8 cellular contexts compared by ENCODE assay signal in genomic region chr9:37025381-37026084, GRCh38. TPM values are rescaled to one million over a fixed set of nuclear protein-coding genes. Genes with fewer than 3 reads are reported as not detected.
DNase-seq lines count a peak whose midpoint lies in the region; ATAC-seq and TF ChIP-seq lines count a peak whose summit lies in the region.

No MANE protein-coding gene starts in this region.

- H2BK15ac ChIP-seq in H9 (ENCODE audit: low read depth, low read length) = no peak overlapping the region

- no peaks in the 10 kb centered on the region for H3K36me3 ChIP-seq in CD8-positive, alpha-beta memory T cell (ENCODE audit: insufficient read depth, low read length)

- peaks cover 0 to 4% (median 0%) of the 10 kb centered on the region in 5 donors for H3K9me3 Mint-ChIP-seq in CD8-positive, alpha-beta memory T cell
- H3K9me3 Mint-ChIP-seq in H9 (peaks cover 3 to 5% of the 10 kb centered on the region in 2 experiments; a peak in 4 of 5 replicates), nephron (peaks cover 3% of the 10 kb centered on the region)

- H2BK5ac ChIP-seq in H9 (ENCODE audit: insufficient read length, low read length) = no peak overlapping the region

- no peak for DNase-seq in CD8-positive, alpha-beta memory T cell
- DNase-seq in H9 (peak; percentile 45), astrocyte of the hippocampus (ENCODE audit: low read depth, low spot score) (peak; percentile 23), GOT3 (lab: John Stamatoyannopoulos, UW) (no peak), HPDE6-E6E7 (ENCODE audit: extremely low spot score) (no peak)
- no peak for DNase-seq in activated CD8-positive, alpha-beta memory T cell treated with anti-CD3 and anti-CD28 coated beads, Interleukin-2, amount 50 U/mL, for 4 hours

- peaks cover 76% of the 10 kb centered on the region for H3K27me3 ChIP-seq in CD8-positive, alpha-beta memory T cell (ENCODE audit: insufficient read depth, low read length, poor library complexity, severe bottlenecking)
- peaks cover 78% of the 10 kb centered on the region for H3K27me3 ChIP-seq in H9 (ENCODE audit: insufficient read depth, low read length)

- H3K36me3 Mint-ChIP-seq in CD8-positive, alpha-beta memory T cell = peaks cover 0 to 5% (median 0%) of the 10 kb centered on the region in 3 donors
- H3K36me3 Mint-ChIP-seq in H9 (ENCODE audit: insufficient read depth in 1 of 3, low read depth in 3 of 3) (peaks cover 0 to 1% (median 0%) of the 10 kb centered on the region in 3 experiments; a peak in 2 of 7 replicates), nephron (ENCODE audit: low read depth) (no peaks in the 10 kb centered on the region)

- H2BK12ac ChIP-seq in H9 (ENCODE audit: insufficient read length, low read depth, low read length) = no peak overlapping the region

- peak overlapping the region; percentile 25 for H3K4me2 ChIP-seq in H9 (ENCODE audit: insufficient read depth, insufficient read length, low read length)

- H3K23me2 ChIP-seq in H9 (ENCODE audit: insufficient read length, low read depth, low read length, poor library complexity, severe bottlenecking) = peaks cover 29% of the 10 kb centered on the region

- no peak overlapping the region for H4K8ac ChIP-seq in H9 (replicated peaks; ENCODE audit: insufficient read length, low read depth, low read length)

- no peak for TF ChIP-seq CTCF in H9 (conservative IDR thresholded peaks at IDR 0.05)
- TF ChIP-seq CTCF in nephron (IDR thresholded peaks at IDR 0.05; ENCODE audit: unreplicated experiment in 3 of 3) = no peak

- H3K9ac ChIP-seq in H9 (ENCODE audit: extremely low read depth, insufficient read length, low read length) = no peak overlapping the region

- no peak for ATAC-seq in HG03175 (IDR thresholded peaks at IDR 0.05; ENCODE audit: unreplicated experiment)

- H3K27ac ChIP-seq in CD8-positive, alpha-beta memory T cell (ENCODE audit: low read depth, low read length) = no peak overlapping the region
- no peak overlapping the region for H3K27ac ChIP-seq in H9 (ENCODE audit: insufficient read length, low read depth, low read length)

- peaks cover 64 to 92% of the 10 kb centered on the region in 2 donors for H3K27me3 Mint-ChIP-seq in CD8-positive, alpha-beta memory T cell
- H3K27me3 Mint-ChIP-seq in H9 (ENCODE audit: low read depth) (peaks cover 98% of the 10 kb centered on the region), nephron (ENCODE audit: low read depth) (peaks cover 99% of the 10 kb centered on the region)

- H3K4me1 Mint-ChIP-seq in CD8-positive, alpha-beta memory T cell = peaks cover 26 to 54% (median 34%) of the 10 kb centered on the region in 3 donors
- H3K4me1 Mint-ChIP-seq in H9 (peaks cover 26 to 41% of the 10 kb centered on the region in 2 experiments), nephron (peaks cover 10% of the 10 kb centered on the region)

- no CpG with 5 or more reads among the region's 34 CpGs for WGBS in H9 (ENCODE audit: extremely low coverage, insufficient read length, low lambda C conversion rate)

- no peaks in the 10 kb centered on the region for H4K20me1 ChIP-seq in H9 (ENCODE audit: control insufficient read depth, insufficient read depth, insufficient read length)

- H3K14ac ChIP-seq in H9 (ENCODE audit: insufficient read depth, low read length) = no peak overlapping the region

- H4K91ac ChIP-seq in H9 (ENCODE audit: insufficient read length, low read depth, low read length) = no peak overlapping the region

- no peak overlapping the region for H2AFZ ChIP-seq in H9 (ENCODE audit: low read length)

- H3K79me2 ChIP-seq in H9 (ENCODE audit: insufficient read depth, low read length) = no peaks in the 10 kb centered on the region

- H3K18ac ChIP-seq in H9 (ENCODE audit: insufficient read length, low read depth, low read length) = no peak overlapping the region

- peak overlapping the region; percentile 31 for H3K4me3 ChIP-seq in CD8-positive, alpha-beta memory T cell (ENCODE audit: low read length)

- H2BK20ac ChIP-seq in H9 (ENCODE audit: low read depth, low read length, poor library complexity, severe bottlenecking) = no peak overlapping the region

- no peak overlapping the region for H3T11ph ChIP-seq in H9 (ENCODE audit: low read length)

- no peak overlapping the region for H2AK5ac ChIP-seq in H9 (ENCODE audit: insufficient read length, low read length)

- H3K4ac ChIP-seq in H9 (ENCODE audit: low read depth, low read length) = no peak overlapping the region

- H3K4me3 Mint-ChIP-seq in CD8-positive, alpha-beta memory T cell = peak overlapping the region in 6 of 7 donors; percentile 37 to 90 (median 64)
- peak overlapping the region; percentile 57 to 80 for H3K4me3 Mint-ChIP-seq in H9
- peak overlapping the region; percentile 13 to 22 (median 15) for H3K4me3 Mint-ChIP-seq in nephron

- CTCF ChIA-PET in CD8-positive, alpha-beta memory T cell (lab: Charles Lee) = no interaction called here

- H3K23ac ChIP-seq in H9 (ENCODE audit: insufficient read length, low read depth, low read length) = no peak overlapping the region

- no peaks in the 10 kb centered on the region for H3K9me3 ChIP-seq in CD8-positive, alpha-beta memory T cell (ENCODE audit: low read length)
- no peaks in the 10 kb centered on the region for H3K9me3 ChIP-seq in H9 (ENCODE audit: control insufficient read depth, low read depth, low read length)

- peak overlapping the region in 1 of 8 donors; percentile 53 for H3K27ac Mint-ChIP-seq in CD8-positive, alpha-beta memory T cell
- H3K27ac Mint-ChIP-seq in H9 = no peak overlapping the region
- H3K27ac Mint-ChIP-seq in nephron = no peak overlapping the region

- H3K4me1 ChIP-seq in CD8-positive, alpha-beta memory T cell (ENCODE audit: insufficient read depth, low read length) = peaks cover 51% of the 10 kb centered on the region
- no peaks in the 10 kb centered on the region for H3K4me1 ChIP-seq in H9 (ENCODE audit: insufficient read depth, low read length)

- H4K5ac ChIP-seq in H9 (ENCODE audit: insufficient read length, low read depth, low read length) = no peak overlapping the region

- H3K79me1 ChIP-seq in H9 (ENCODE audit: insufficient read depth, low read depth, low read length, poor library complexity, severe bottlenecking) = no peaks in the 10 kb centered on the region

- H2BK120ac ChIP-seq in H9 (ENCODE audit: low read depth, low read length, poor library complexity, severe bottlenecking) = no peak overlapping the region

- H3K56ac ChIP-seq in H9 (ENCODE audit: insufficient read length, low read depth, low read length) = no peak overlapping the region

- POLR2A ChIA-PET in CD8-positive, alpha-beta memory T cell (lab: Charles Lee) = no interaction called here

RNA-seq across cellular contexts. Expression of gene PAX5, which starts 8.5 kb away (rescaled TPM):
- total RNA-seq in CD8-positive, alpha-beta memory T cell = under 1 TPM; 0.18 to 0.29 TPM
- polyA plus RNA-seq in CD8-positive, alpha-beta memory T cell = not detected
- 0.39 and 0.75 TPM in 2 replicates for total RNA-seq in H9 (2021)

Comparison
In these comparisons a context has a peak if more than half of its experiments do, and no peak if none do; other contexts are left out.
1. DNase-seq: peak in H9 (single experiment) and astrocyte of the hippocampus (single experiment); none in CD8-positive, alpha-beta memory T cell (0 of 5), GOT3 (single experiment), HPDE6-E6E7 (single experiment) and activated CD8-positive, alpha-beta memory T cell treated with anti-CD3 and anti-CD28 coated beads, Interleukin-2, amount 50 U/mL, for 4 hours (single experiment).
2. H3K4me3 Mint-ChIP-seq: peak in every context shown above with its lines; median percentile 68 in H9; 64 in CD8-positive, alpha-beta memory T cell; 15 in nephron.